ENCODE assay signal across 10 cellular contexts in genomic region chr3:27349832-27350231, GRCh38. TPM values are rescaled to one million over a fixed set of nuclear protein-coding genes. Genes with fewer than 3 reads are reported as not detected.
A peak's percentile ranks its signal among the peaks of the same experiment; 100 is the strongest.
DNase-seq lines count a peak whose midpoint lies in the region; ATAC-seq and TF ChIP-seq lines count a peak whose summit lies in the region.
"Had no signal": no experiment of that assay in that cellular context is flagged by ENCODE, and none has a peak within 500 bp of the region (broad histone marks: within the 10 kb centered on the region; RNA-seq: fewer than 3 reads in every experiment).

No MANE protein-coding gene starts in this region.

- 90 to 94% methylated on average over 3 of the region's 3 CpGs for WGBS in tibial nerve, 2 donors

- H2AFZ ChIP-seq in osteoblast (ENCODE audit: low read length): peak overlapping the region; percentile 77

- no peak for TF ChIP-seq POLR2A in tibial nerve (IDR thresholded peaks at IDR 0.05)

- in situ Hi-C loops in KBM-7 (cut with MboI; ENCODE audit: low pct_unique_long_range_greater_than_20kb, low sequenced_read_pairs): no loop called here

- no peaks in the 10 kb centered on the region for H3K79me2 ChIP-seq in osteoblast (ENCODE audit: insufficient read depth, low read length)

- H3K4me3 ChIP-seq in osteoblast (ENCODE audit: insufficient read depth, low read length): peak overlapping the region; percentile 36
- H3K4me3 ChIP-seq in tibial nerve: no peak overlapping the region

- H3K27ac ChIP-seq in osteoblast (ENCODE audit: low read depth, low read length) (peak overlapping the region; percentile 27), tibial nerve (no peak overlapping the region)
- H3K27ac ChIP-seq: VCaP had no signal

- ATAC-seq in GM19351 (IDR thresholded peaks at IDR 0.05; ENCODE audit: unreplicated experiment) (peak; percentile 87), HG02763 (IDR thresholded peaks at IDR 0.05; ENCODE audit: unreplicated experiment) (peak; percentile 83), left lobe of liver (no peak)

- H3K9me3 ChIP-seq in osteoblast (ENCODE audit: low read depth, low read length) (no peaks in the 10 kb centered on the region), tibial nerve (no peaks in the 10 kb centered on the region)

- peak overlapping the region; percentile 66 for H3K4me2 ChIP-seq in osteoblast (ENCODE audit: insufficient read depth, low read length)

- H4K20me1 ChIP-seq in osteoblast (ENCODE audit: insufficient read depth, low read length): no peaks in the 10 kb centered on the region

- H3K27me3 ChIP-seq in osteoblast (ENCODE audit: insufficient read depth, low read length) (no peaks in the 10 kb centered on the region), tibial nerve (no peaks in the 10 kb centered on the region)

- TF ChIP-seq CTCF in osteoblast (IDR thresholded peaks at IDR 0.05; ENCODE audit: extremely low read depth, low read depth, low read length): no peak
- TF ChIP-seq CTCF in tibial nerve (IDR thresholded peaks at IDR 0.05): no peak

- H3K36me3 ChIP-seq in osteoblast (ENCODE audit: insufficient read depth, low read length) (peaks cover 14% of the 10 kb centered on the region), tibial nerve (no peaks in the 10 kb centered on the region)

- DNase-seq in NCI-H1105 treated with DMSO at 0.1 percent for 48 hours (lab: John Stamatoyannopoulos, UW): peak; percentile 50
- no peak for DNase-seq in osteoblast (ENCODE audit: insufficient read length, low spot score, missing footprints)
- DNase-seq in tibial nerve (ENCODE audit: low spot score in 2 of 2): no peak
- DNase-seq in KBM-7: no peak
- DNase-seq in left lobe of liver (ENCODE audit: low spot score): no peak
- DNase-seq: activated naive CD4-positive, alpha-beta T cell treated with Interleukin-2 at 50 U/mL for 16 hours; stimulated activated CD4-positive, alpha-beta T cell treated with anti-CD3 and anti-CD28 coated beads, Interleukin-2, amount 100 ng/mL, for 24 hours had no signal

- no peak for TF ChIP-seq EP300 in tibial nerve (IDR thresholded peaks at IDR 0.05)

- H3K4me1 ChIP-seq in osteoblast (ENCODE audit: insufficient read depth, low read length): no peaks in the 10 kb centered on the region
- no peaks in the 10 kb centered on the region for H3K4me1 ChIP-seq in tibial nerve

RNA-seq across cellular contexts. Expression of gene NEK10, which starts 19.4 kb away (rescaled TPM):
- total RNA-seq in osteoblast (58.6 and 69.8 TPM in 2 replicates), tibial nerve (1 to 10 TPM in 3 of 4 donors, under 1 TPM in 1; 0.20 to 2.4 (median 1.7) TPM), left lobe of liver (2.4 TPM)

Comparison
In these comparisons a context has a peak if more than half of its experiments do, and no peak if none do; other contexts are left out.
1. RNA of gene NEK10, which starts 19.4 kb away (total RNA-seq): 58.6 to 69.8 TPM in osteoblast; 2.4 TPM in left lobe of liver (single experiment) and 0.20 to 2.4 TPM in tibial nerve; every median in the first group is over 10 times any median in the second.